Comparison of ENCODE assay signal across 11 cellular contexts in the genomic region with DNA sequence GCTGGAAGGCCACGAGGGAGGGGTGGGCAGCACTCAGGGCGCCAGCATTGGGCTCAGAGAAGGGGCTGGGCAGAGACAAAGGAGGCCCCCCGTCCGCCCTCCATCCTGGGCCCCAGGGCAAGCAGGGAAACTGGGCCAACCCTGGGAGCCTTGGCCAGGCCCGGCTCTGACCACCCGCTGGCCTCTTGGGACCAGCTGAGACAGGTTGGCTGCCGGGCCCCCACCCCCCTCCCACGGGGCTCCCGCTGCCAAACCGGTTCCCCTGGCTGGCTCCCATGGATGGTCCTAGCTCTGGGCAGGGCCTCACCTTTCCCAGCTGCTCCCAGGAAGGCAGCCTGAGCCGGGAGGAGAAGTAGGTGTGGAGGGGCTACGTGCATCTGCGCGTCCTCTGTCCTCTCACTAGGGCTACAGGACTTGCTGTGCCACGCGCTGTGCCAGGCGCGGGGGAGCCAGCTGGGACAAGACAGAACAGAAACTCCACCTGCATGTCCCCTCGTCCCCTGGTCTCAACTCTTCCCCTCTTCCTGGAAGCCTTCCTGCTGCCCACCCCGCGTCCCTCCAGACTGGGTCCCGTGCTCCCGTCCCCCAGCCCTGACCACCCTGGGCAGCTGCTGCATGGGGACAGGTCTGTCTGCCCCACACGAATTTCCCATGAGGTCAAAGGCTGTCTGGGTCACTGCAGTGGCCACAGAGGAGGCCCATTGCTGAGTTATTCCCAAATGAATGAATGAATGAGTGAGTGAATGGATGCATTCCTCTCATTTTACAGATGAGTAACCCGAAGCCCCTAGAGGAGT. TPM values are rescaled to one million over a fixed set of nuclear protein-coding genes. Genes with fewer than 3 reads are reported as not detected.
DNase-seq lines count a peak whose midpoint lies in the region; ATAC-seq and TF ChIP-seq lines count a peak whose summit lies in the region.
"Had no signal": no experiment of that assay in that cellular context is flagged by ENCODE, and none has a peak within 500 bp of the region (broad histone marks: within the 10 kb centered on the region; RNA-seq: fewer than 3 reads in every experiment).

No MANE protein-coding gene starts in this region.

- POLR2A ChIA-PET in PC-9 (lab: Charles Lee; ENCODE audit: unreplicated experiment): interaction anchor here (0.5 kb wide), 1 partner anchor 435 kb away, joined by 4 read pairs; no protein-coding TSS in a partner anchor

- no peak overlapping the region for H3K4me3 ChIP-seq in H7 (ENCODE audit: insufficient read depth, low read depth, low read length)
- H3K4me3 ChIP-seq in PC-9: peak overlapping the region; percentile 53
- H3K4me3 ChIP-seq in stomach: peak overlapping the region in 1 of 4 donors; percentile 26

- H3K4me2 ChIP-seq in PC-9: peak overlapping the region; percentile 94

- TF ChIP-seq CTCF in PC-9 (conservative IDR thresholded peaks at IDR 0.05): no peak
- no peak for TF ChIP-seq CTCF in stomach (IDR thresholded peaks at IDR 0.05)

- no peaks in the 10 kb centered on the region for H3K4me1 Mint-ChIP-seq in T-helper 2 cell treated with Interferon-gamma antibody and Interleukin-4, amounts not matched to agents 5 μg/mL and 100 μg/mL, for 36 hours (ENCODE audit: low read depth)

- no peaks in the 10 kb centered on the region for H3K36me3 Mint-ChIP-seq in T-helper 2 cell treated with Interferon-gamma antibody and Interleukin-4, amounts not matched to agents 5 μg/mL and 100 μg/mL, for 36 hours (ENCODE audit: low read depth)

- no peak overlapping the region for H3K4me3 Mint-ChIP-seq in T-helper 2 cell treated with Interferon-gamma antibody and Interleukin-4, amounts not matched to agents 5 μg/mL and 100 μg/mL, for 36 hours
- H3K4me3 Mint-ChIP-seq: activated T-helper 1 cell treated with anti-CD3 and anti-CD28 coated beads, Interleukin-12 subunit alpha, Interleukin-12 subunit beta, Interleukin-2, Interleukin-4 antibody, amounts not matched to agents 30 ng/mL and 10 ng/mL and 1 ng/mL, durations not matched to agents 14 hours and 24 hours and 36 hours; central memory CD8-positive, alpha-beta T cell had no signal

- peaks cover 29% of the 10 kb centered on the region for H3K4me1 ChIP-seq in PC-9 (replicated peaks; ENCODE audit: insufficient read depth)
- H3K4me1 ChIP-seq in stomach: peaks cover 21 to 62% (median 45%) of the 10 kb centered on the region in 4 donors

- no peak for TF ChIP-seq POLR2A in stomach (IDR thresholded peaks at IDR 0.05)

- no peaks in the 10 kb centered on the region for H3K9me2 ChIP-seq in PC-9 (ENCODE audit: insufficient read depth)

- DNase-seq in H7: peak; percentile 89
- peak; percentile 78 for DNase-seq in PC-9
- DNase-seq in islet precursor cell: peak; percentile 87
- peak; percentile 87 for DNase-seq in stomach
- DNase-seq in activated T-cell treated with anti-CD3 and anti-CD28 coated beads for 4 hours: no peak
- DNase-seq in T-helper 2 cell treated with Interferon-gamma antibody and Interleukin-4, amounts not matched to agents 5 μg/mL and 100 μg/mL, for 36 hours (ENCODE audit: low spot score): no peak
- DNase-seq in NAMALWA (ENCODE audit: low spot score): no peak
- DNase-seq: NCI-H2171 had no signal

- no peaks in the 10 kb centered on the region for H3K27me3 ChIP-seq in H7 (ENCODE audit: control insufficient read depth, insufficient read depth, low read length)
- H3K27me3 ChIP-seq in PC-9 (ENCODE audit: insufficient read depth, low read depth): no peaks in the 10 kb centered on the region
- H3K27me3 ChIP-seq in stomach: no peaks in the 10 kb centered on the region

- H3K9me3 ChIP-seq in PC-9 (ENCODE audit: insufficient read depth, low read depth): no peaks in the 10 kb centered on the region
- no peaks in the 10 kb centered on the region for H3K9me3 ChIP-seq in stomach

- CTCF ChIA-PET in PC-9 (lab: Charles Lee): no interaction called here

- WGBS in stomach, 5 donors: 40 to 62% (median 52%) methylated on average over 18 to 25 of the region's 25 CpGs

- TF ChIP-seq EP300 in stomach (IDR thresholded peaks at IDR 0.05): no peak

- peaks cover 21% of the 10 kb centered on the region for H3F3A ChIP-seq in PC-9 (ENCODE audit: insufficient read depth, low read depth)

- H3K36me3 ChIP-seq in H7 (replicated peaks; ENCODE audit: control insufficient read depth, insufficient read depth, low read length) (no peaks in the 10 kb centered on the region; the same call in 1 of the 2 replicates), PC-9 (ENCODE audit: low read depth) (no peaks in the 10 kb centered on the region), stomach (peaks cover 21 to 43% (median 36%) of the 10 kb centered on the region in 4 donors)

- H3K27ac ChIP-seq in PC-9 (peak overlapping the region; percentile 71), stomach (peak overlapping the region; percentile 47 to 62 (median 59))

- intact Hi-C loops in PC-9 (cut with micrococcal nuclease; ENCODE audit: unreplicated experiment): loop anchor here (1.0 kb wide), 2 partner anchors 13 to 42 kb away; a partner anchor contains a TSS
- intact Hi-C loops in stomach (cut with DNase I; ENCODE audit: low total_unique reads): no loop called here

- H3K9me3 Mint-ChIP-seq in T-helper 2 cell treated with Interferon-gamma antibody and Interleukin-4, amounts not matched to agents 5 μg/mL and 100 μg/mL, for 36 hours: no peaks in the 10 kb centered on the region
- H3K9me3 Mint-ChIP-seq: activated T-helper 1 cell treated with anti-CD3 and anti-CD28 coated beads, Interleukin-12 subunit alpha, Interleukin-12 subunit beta, Interleukin-2, Interleukin-4 antibody, amounts not matched to agents 30 ng/mL and 10 ng/mL and 1 ng/mL, durations not matched to agents 14 hours and 24 hours and 36 hours; central memory CD8-positive, alpha-beta T cell had no signal

- no peak overlapping the region for H3K27ac Mint-ChIP-seq in T-helper 2 cell treated with Interferon-gamma antibody and Interleukin-4, amounts not matched to agents 5 μg/mL and 100 μg/mL, for 36 hours
- H3K27ac Mint-ChIP-seq: activated T-helper 1 cell treated with anti-CD3 and anti-CD28 coated beads, Interleukin-12 subunit alpha, Interleukin-12 subunit beta, Interleukin-2, Interleukin-4 antibody, amounts not matched to agents 30 ng/mL and 10 ng/mL and 1 ng/mL, durations not matched to agents 14 hours and 24 hours and 36 hours had no signal

- no peak for ATAC-seq in GM18519 (IDR thresholded peaks at IDR 0.05; ENCODE audit: low FRiP score, unreplicated experiment)

- peaks cover 37% of the 10 kb centered on the region; the same call in 1 of the 2 replicates for H4K20me1 ChIP-seq in PC-9 (ENCODE audit: insufficient read depth)

- no TSS peak for BruUV-seq in PC-9 (replicated peaks; lab: Mats Ljungman, UMichigan)

- peaks cover 18% of the 10 kb centered on the region for H3K79me2 ChIP-seq in PC-9 (ENCODE audit: low read depth)

- H2AFZ ChIP-seq in PC-9: 0 out of 2 replicates have a peak overlapping the region, but pooled peaks have one; percentile 37

- no peaks in the 10 kb centered on the region for H3K27me3 Mint-ChIP-seq in T-helper 2 cell treated with Interferon-gamma antibody and Interleukin-4, amounts not matched to agents 5 μg/mL and 100 μg/mL, for 36 hours (ENCODE audit: low read depth)
- H3K27me3 Mint-ChIP-seq: central memory CD8-positive, alpha-beta T cell had no signal

RNA-seq across cellular contexts. Expression of a gene that starts 29.1 kb away (rescaled TPM):
- total RNA-seq in H7 (2014; rRNA removed; shearing (Covaris generic)): not detected in 2 replicates
- 22.7 and 23.2 TPM in 2 replicates for total RNA-seq in PC-9 (2021)
- total RNA-seq in stomach: not detected
- 10 to 100 TPM in 1 of 3 donors, under 1 TPM in 1, not detected in 1; 0.37 to 40.6 TPM for polyA plus RNA-seq in stomach
- total RNA-seq: activated T-helper 1 cell treated with anti-CD3 and anti-CD28 coated beads, Interleukin-12 subunit alpha, Interleukin-12 subunit beta, Interleukin-2, Interleukin-4 antibody, amounts not matched to agents 30 ng/mL and 10 ng/mL and 1 ng/mL, durations not matched to agents 14 hours and 24 hours and 36 hours had no signal

RNA-seq across cellular contexts. Expression of a gene that starts 36.4 kb away (rescaled TPM):
- total RNA-seq in H7 (2014; rRNA removed; shearing (Covaris generic)): not detected in 2 replicates
- total RNA-seq in PC-9 (2021): not detected in 2 replicates
- not detected for total RNA-seq in stomach
- polyA plus RNA-seq in stomach: 1 to 10 TPM in 1 of 3 donors, under 1 TPM in 1, not detected in 1; 0.65 to 1.9 TPM
- total RNA-seq: activated T-helper 1 cell treated with anti-CD3 and anti-CD28 coated beads, Interleukin-12 subunit alpha, Interleukin-12 subunit beta, Interleukin-2, Interleukin-4 antibody, amounts not matched to agents 30 ng/mL and 10 ng/mL and 1 ng/mL, durations not matched to agents 14 hours and 24 hours and 36 hours had no signal

RNA-seq across cellular contexts. Expression of a gene that starts 42.1 kb away (rescaled TPM):
- 14.0 and 15.6 TPM in 2 replicates for total RNA-seq in H7 (2014; rRNA removed; shearing (Covaris generic))
- 77.8 and 90.2 TPM in 2 replicates for total RNA-seq in PC-9 (2021)
- total RNA-seq in stomach: 10 to 100 TPM in 3 of 5 donors, 1 to 10 TPM in 2; 4.2 to 80.4 (median 35.6) TPM
- 10 to 100 TPM; 20.8 to 24.5 (median 24.3) TPM for polyA plus RNA-seq in stomach

Comparison
In these comparisons a context has a peak if more than half of its experiments do, and no peak if none do; other contexts are left out.
1. DNase-seq: peak in H7 (single experiment), PC-9 (2 of 2), islet precursor cell (single experiment) and stomach (single experiment); none in activated T-cell treated with anti-CD3 and anti-CD28 coated beads for 4 hours (single experiment), T-helper 2 cell treated with Interferon-gamma antibody and Interleukin-4, amounts not matched to agents 5 μg/mL and 100 μg/mL, for 36 hours (single experiment) and NAMALWA (single experiment).
2. RNA of a gene that starts 29.1 kb away (total RNA-seq): 22.7 to 23.2 TPM in PC-9; not detected in H7 and not detected in stomach; every median in the first group is over 10 times any median in the second.